ENCODE assay signal across 9 cellular contexts in the genomic region with DNA sequence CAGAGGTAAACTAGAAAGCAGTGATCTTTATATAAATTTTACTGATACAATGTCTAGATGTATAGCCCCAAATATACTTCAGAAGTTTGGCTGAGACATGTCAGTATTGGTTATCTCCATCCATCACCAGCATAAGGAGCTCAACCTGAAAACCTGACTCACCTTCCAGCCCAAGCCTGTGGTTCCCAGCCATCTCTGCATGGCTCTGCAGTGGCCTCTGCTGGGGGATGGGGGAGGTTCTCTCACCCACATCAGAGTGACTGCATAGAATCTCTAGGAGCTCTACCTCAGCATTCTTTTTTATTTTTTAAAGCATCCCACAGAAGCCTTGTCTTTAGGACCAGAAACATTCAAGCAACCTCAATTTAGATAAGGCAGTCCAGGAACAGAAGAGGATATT. TPM values are rescaled to one million over a fixed set of nuclear protein-coding genes. Genes with fewer than 3 reads are reported as not detected.
A peak's percentile ranks its signal among the peaks of the same experiment; 100 is the strongest.
DNase-seq lines count a peak whose midpoint lies in the region; ATAC-seq, FAIRE-seq and TF ChIP-seq lines count a peak whose summit lies in the region.
"Had no signal": no experiment of that assay in that cellular context is flagged by ENCODE, and none has a peak within 500 bp of the region (broad histone marks: within the 10 kb centered on the region; RNA-seq: fewer than 3 reads in every experiment).

No MANE protein-coding gene starts in this region.

- TF ChIP-seq RAD21 in neural cell (conservative IDR thresholded peaks at IDR 0.05): peak; percentile 24

- intact Hi-C loops in colonic mucosa (cut with DNase I): no loop called here

- H3K27me3 ChIP-seq in colonic mucosa (no peaks in the 10 kb centered on the region), neural cell (ENCODE audit: insufficient read depth, low read depth, low read length) (no peaks in the 10 kb centered on the region)

- H3K36me3 ChIP-seq in colonic mucosa (no peaks in the 10 kb centered on the region), neural cell (ENCODE audit: insufficient read depth, low read length) (no peaks in the 10 kb centered on the region)

- H3K79me2 ChIP-seq in neural cell (replicated peaks; ENCODE audit: insufficient read depth, low read length): peaks cover 91% of the 10 kb centered on the region

- no peak overlapping the region for H3K9ac ChIP-seq in colonic mucosa (ENCODE audit: low read depth in 2 of 2, low read length in 2 of 2)
- H3K9ac ChIP-seq in neural cell (ENCODE audit: low read length): no peak overlapping the region

- H2AFZ ChIP-seq in neural cell (ENCODE audit: low read depth, low read length): no peak overlapping the region

- H3K4me1 ChIP-seq in colonic mucosa: no peaks in the 10 kb centered on the region

- peaks cover 8% of the 10 kb centered on the region for H4K20me1 ChIP-seq in neural cell (ENCODE audit: insufficient read depth)

- no peak for FAIRE-seq in urothelium cell line (lab: Jason Lieb, UNC)

- TF ChIP-seq CTCF in GM12873 (IDR thresholded peaks at IDR 0.05; ENCODE audit: insufficient read depth, low read depth, low read length, missing control alignments): peak; percentile 82
- peak; percentile 50 for TF ChIP-seq CTCF in colonic mucosa (IDR thresholded peaks at IDR 0.05)
- peak; percentile 52 for TF ChIP-seq CTCF in neural cell (IDR thresholded peaks at IDR 0.05; ENCODE audit: poor library complexity, severe bottlenecking)

- H3K9me3 ChIP-seq in colonic mucosa (no peaks in the 10 kb centered on the region), neural cell (ENCODE audit: low read length) (no peaks in the 10 kb centered on the region)

- H3K4me2 ChIP-seq in neural cell (ENCODE audit: low read length): no peak overlapping the region

- no peak for TF ChIP-seq EP300 in neural cell (conservative IDR thresholded peaks at IDR 0.05; ENCODE audit: poor library complexity, severe bottlenecking)

- H3K27ac ChIP-seq in colonic mucosa: no peak overlapping the region
- no peak overlapping the region for H3K27ac ChIP-seq in neural cell (ENCODE audit: low read length)

- no peaks in the 10 kb centered on the region for H3K9me2 ChIP-seq in neural cell (ENCODE audit: insufficient read depth, low read length)

- H3F3A ChIP-seq in neural cell (ENCODE audit: insufficient read depth, low read length, poor library complexity, severe bottlenecking): no peaks in the 10 kb centered on the region

- ATAC-seq in GM21737 (IDR thresholded peaks at IDR 0.05; ENCODE audit: unreplicated experiment): peak; percentile 68

- no peak overlapping the region for H3K4me3 ChIP-seq in colonic mucosa
- H3K4me3 ChIP-seq in neural cell (ENCODE audit: low read length): no peak overlapping the region

- DNase-seq in LHCN-M2 (ENCODE audit: low read depth): peak; percentile 34
- peak; percentile 77 to 81 for DNase-seq in activated CD4-positive, alpha-beta T cell treated with anti-CD3 and anti-CD28 coated beads for 4 hours
- DNase-seq in colonic mucosa: no peak
- peak; percentile 56 for DNase-seq in urothelium cell line (ENCODE audit: low spot score)
- DNase-seq in NCI-H187 treated with DMSO at 0.1 percent for 48 hours (lab: John Stamatoyannopoulos, UW): no peak

TF ChIP-seq in neural cell, 6 proteins besides CTCF, POLR2A, EP300 and RAD21:
- TF ChIP-seq TAF1 (IDR thresholded peaks at IDR 0.05; ENCODE audit: low read depth): no peak
- no peak for TF ChIP-seq POLR2AphosphoS5 (IDR thresholded peaks at IDR 0.05)
- TF ChIP-seq MXI1 (conservative IDR thresholded peaks at IDR 0.05; ENCODE audit: poor library complexity, severe bottlenecking): no peak
- no peak for TF ChIP-seq SMC3 (conservative IDR thresholded peaks at IDR 0.05; ENCODE audit: poor library complexity)
- no peak for TF ChIP-seq EZH2 (IDR thresholded peaks at IDR 0.05; ENCODE audit: borderline replicate concordance, insufficient read depth, low read length, poor library complexity, severe bottlenecking)
- TF ChIP-seq, protein P1, sequence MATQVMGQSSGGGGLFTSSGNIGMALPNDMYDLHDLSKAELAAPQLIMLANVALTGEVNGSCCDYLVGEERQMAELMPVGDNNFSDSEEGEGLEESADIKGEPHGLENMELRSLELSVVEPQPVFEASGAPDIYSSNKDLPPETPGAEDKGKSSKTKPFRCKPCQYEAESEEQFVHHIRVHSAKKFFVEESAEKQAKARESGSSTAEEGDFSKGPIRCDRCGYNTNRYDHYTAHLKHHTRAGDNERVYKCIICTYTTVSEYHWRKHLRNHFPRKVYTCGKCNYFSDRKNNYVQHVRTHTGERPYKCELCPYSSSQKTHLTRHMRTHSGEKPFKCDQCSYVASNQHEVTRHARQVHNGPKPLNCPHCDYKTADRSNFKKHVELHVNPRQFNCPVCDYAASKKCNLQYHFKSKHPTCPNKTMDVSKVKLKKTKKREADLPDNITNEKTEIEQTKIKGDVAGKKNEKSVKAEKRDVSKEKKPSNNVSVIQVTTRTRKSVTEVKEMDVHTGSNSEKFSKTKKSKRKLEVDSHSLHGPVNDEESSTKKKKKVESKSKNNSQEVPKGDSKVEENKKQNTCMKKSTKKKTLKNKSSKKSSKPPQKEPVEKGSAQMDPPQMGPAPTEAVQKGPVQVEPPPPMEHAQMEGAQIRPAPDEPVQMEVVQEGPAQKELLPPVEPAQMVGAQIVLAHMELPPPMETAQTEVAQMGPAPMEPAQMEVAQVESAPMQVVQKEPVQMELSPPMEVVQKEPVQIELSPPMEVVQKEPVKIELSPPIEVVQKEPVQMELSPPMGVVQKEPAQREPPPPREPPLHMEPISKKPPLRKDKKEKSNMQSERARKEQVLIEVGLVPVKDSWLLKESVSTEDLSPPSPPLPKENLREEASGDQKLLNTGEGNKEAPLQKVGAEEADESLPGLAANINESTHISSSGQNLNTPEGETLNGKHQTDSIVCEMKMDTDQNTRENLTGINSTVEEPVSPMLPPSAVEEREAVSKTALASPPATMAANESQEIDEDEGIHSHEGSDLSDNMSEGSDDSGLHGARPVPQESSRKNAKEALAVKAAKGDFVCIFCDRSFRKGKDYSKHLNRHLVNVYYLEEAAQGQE (IDR thresholded peaks at IDR 0.05; ENCODE audit: borderline replicate concordance): no peak

RNA-seq across cellular contexts. Expression of a gene that starts 27.3 kb away (rescaled TPM):
- total RNA-seq in LHCN-M2 (2014; rRNA removed) (29.9 and 38.8 TPM in 2 replicates), colonic mucosa (100 to 1,000 TPM; 147 to 176 TPM)
- polyA plus RNA-seq in LHCN-M2 (2012): 28.1 TPM
- polyA plus RNA-seq in neural cell: 49.9 and 52.5 TPM in 2 replicates
- 95.7 and 123 TPM in 2 replicates for polyA minus RNA-seq in neural cell

RNA-seq across cellular contexts. Expression of a gene that starts 54.3 kb away (rescaled TPM):
- total RNA-seq in LHCN-M2 (2014; rRNA removed) (not detected in 2 replicates), colonic mucosa (not detected)
- polyA plus RNA-seq in LHCN-M2 (2012): not detected
- not detected in 2 replicates for polyA plus RNA-seq in neural cell
- not detected in 2 replicates for polyA minus RNA-seq in neural cell
- total RNA-seq: glomerular endothelial cell had no signal

Comparison
In these comparisons a context has a peak if more than half of its experiments do, and no peak if none do; other contexts are left out.
1. DNase-seq: peak in LHCN-M2 (single experiment), activated CD4-positive, alpha-beta T cell treated with anti-CD3 and anti-CD28 coated beads for 4 hours (2 of 2) and urothelium cell line (single experiment); none in colonic mucosa (single experiment) and NCI-H187 treated with DMSO at 0.1 percent for 48 hours (single experiment).
2. Peak in every context shown above with its lines, with median percentiles within 50 percentile points of each other: CTCF ChIP-seq.